In genomic region chr6:169158182-169158573, GRCh38 we compare ENCODE assay signal across 14 cellular contexts.
A peak's percentile ranks its signal among the peaks of the same experiment; 100 is the strongest.
DNase-seq lines count a peak whose midpoint lies in the region; ATAC-seq and TF ChIP-seq lines count a peak whose summit lies in the region.
"Had no signal": no experiment of that assay in that cellular context is flagged by ENCODE, and none has a peak within 500 bp of the region (broad histone marks: within the 10 kb centered on the region; RNA-seq: fewer than 3 reads in every experiment).

No MANE protein-coding gene starts in this region.

- H3K4me1 ChIP-seq in vagina (peaks cover 31% of the 10 kb centered on the region), Caco-2 (no peaks in the 10 kb centered on the region)

- H3K4me1 Mint-ChIP-seq in neural crest cell, result peaks cover 21% of the 10 kb centered on the region
- H3K4me1 Mint-ChIP-seq in Caco-2 (ENCODE audit: low read depth, unreplicated experiment), result no peaks in the 10 kb centered on the region
- H3K4me1 Mint-ChIP-seq: naive thymus-derived CD4-positive, alpha-beta T cell had no signal

- H3K4me3 ChIP-seq in vagina, result no peak overlapping the region
- no peak overlapping the region for H3K4me3 ChIP-seq in Caco-2 (ENCODE audit: low read depth, low read length)

- no peaks in the 10 kb centered on the region for H3K36me3 Mint-ChIP-seq in neural crest cell (ENCODE audit: low read depth)
- no peaks in the 10 kb centered on the region for H3K36me3 Mint-ChIP-seq in Caco-2 (ENCODE audit: insufficient read depth, unreplicated experiment)

- intact Hi-C loops in Right ventricle myocardium superior (cut with DNase I) (no loop called here), vagina (cut with DNase I) (no loop called here), Caco-2 (cut with micrococcal nuclease; ENCODE audit: unreplicated experiment) (no loop called here)

- no peaks in the 10 kb centered on the region for H3K9me3 ChIP-seq in vagina
- no peaks in the 10 kb centered on the region for H3K9me3 ChIP-seq in Caco-2
- H3K9me3 ChIP-seq: tibial nerve had no signal

- peak overlapping the region; percentile 59 for H3K27ac ChIP-seq in vagina

- H3K27me3 Mint-ChIP-seq in neural crest cell (ENCODE audit: low read depth) (no peaks in the 10 kb centered on the region), Caco-2 (ENCODE audit: insufficient read depth, unreplicated experiment) (peaks cover 7% of the 10 kb centered on the region)

- no TSS peak for BruUV-seq in Caco-2 (replicated peaks; lab: Mats Ljungman, UMichigan)

- no peak for TF ChIP-seq POLR2A in vagina (IDR thresholded peaks at IDR 0.05)

- POLR2A ChIA-PET in Caco-2 (lab: Charles Lee), result no interaction called here

- H3K27ac Mint-ChIP-seq in neural crest cell (ENCODE audit: unreplicated experiment) (no peak overlapping the region), Caco-2 (ENCODE audit: unreplicated experiment) (no peak overlapping the region)
- H3K27ac Mint-ChIP-seq: naive thymus-derived CD4-positive, alpha-beta T cell had no signal

- peak; percentile 35 for DNase-seq in activated CD8-positive, alpha-beta memory T cell treated with anti-CD3 and anti-CD28 coated beads for 24 hours
- no peak for DNase-seq in activated CD8-positive, alpha-beta memory T cell treated with anti-CD3 and anti-CD28 coated beads, Interleukin-2, amount 50 U/mL, for 48 hours
- DNase-seq in Right ventricle myocardium superior (peak; percentile 82), neural crest cell (ENCODE audit: low read depth, low spot score) (peak; percentile 24), vagina (ENCODE audit: extremely low spot score in 2 of 2) (peak in 1 of 2 donors; percentile 85), Caco-2 (no peak), iPS-NIHi11 (ENCODE audit: low spot score) (no peak)
- DNase-seq: 8988T; activated T-cell treated with anti-CD3 and anti-CD28 coated beads, Interleukin-2, amount 50 U/mL, for 48 hours; naive thymus-derived CD4-positive, alpha-beta T cell; NCI-H1930; OCI-M1 had no signal

- H3K4me3 Mint-ChIP-seq in neural crest cell, result no peak overlapping the region
- no peak overlapping the region for H3K4me3 Mint-ChIP-seq in Caco-2 (ENCODE audit: unreplicated experiment)
- H3K4me3 Mint-ChIP-seq: naive thymus-derived CD4-positive, alpha-beta T cell had no signal

- peak; percentile 54 for ATAC-seq in Right ventricle myocardium superior (ENCODE audit: poor library complexity)
- no peak for ATAC-seq in HG03159 (IDR thresholded peaks at IDR 0.05; ENCODE audit: unreplicated experiment)
- ATAC-seq: naive thymus-derived CD4-positive, alpha-beta T cell had no signal

- H3K36me3 ChIP-seq in vagina, result no peaks in the 10 kb centered on the region
- no peaks in the 10 kb centered on the region for H3K36me3 ChIP-seq in Caco-2 (ENCODE audit: control insufficient read depth, insufficient read depth, low read length)
- H3K36me3 ChIP-seq: tibial nerve had no signal

- TF ChIP-seq CTCF in neural crest cell (conservative IDR thresholded peaks at IDR 0.05) (no peak), vagina (IDR thresholded peaks at IDR 0.05) (no peak), Caco-2 (IDR thresholded peaks at IDR 0.05; ENCODE audit: insufficient read depth in 1 of 2, low read depth in 1 of 2, low read length in 1 of 2, severe bottlenecking in 1 of 2, unreplicated experiment in 1 of 2) (no peak)

- H3K27me3 ChIP-seq in vagina, result no peaks in the 10 kb centered on the region
- no peaks in the 10 kb centered on the region for H3K27me3 ChIP-seq in Caco-2 (replicated peaks; ENCODE audit: control insufficient read depth, insufficient read depth, low read length)
- H3K27me3 ChIP-seq: tibial nerve had no signal

- CTCF ChIA-PET in Caco-2 (lab: Charles Lee), result no interaction called here

- peaks cover 2% of the 10 kb centered on the region for H3K9me3 Mint-ChIP-seq in neural crest cell
- H3K9me3 Mint-ChIP-seq in Caco-2 (ENCODE audit: unreplicated experiment), result peaks cover 12% of the 10 kb centered on the region

Comparison
In these comparisons a context has a peak if more than half of its experiments do, and no peak if none do; other contexts are left out.
1. DNase-seq: peak in activated CD8-positive, alpha-beta memory T cell treated with anti-CD3 and anti-CD28 coated beads for 24 hours (single experiment), Right ventricle myocardium superior (single experiment) and neural crest cell (single experiment); none in activated CD8-positive, alpha-beta memory T cell treated with anti-CD3 and anti-CD28 coated beads, Interleukin-2, amount 50 U/mL, for 48 hours (single experiment), Caco-2 (0 of 2) and iPS-NIHi11 (single experiment).